ENCODE assay signal across 25 cellular contexts in genomic region chr4:18480928-18481327, GRCh38.
A peak's percentile ranks its signal among the peaks of the same experiment; 100 is the strongest.
DNase-seq lines count a peak whose midpoint lies in the region; ATAC-seq and TF ChIP-seq lines count a peak whose summit lies in the region.
"Had no signal": no experiment of that assay in that cellular context is flagged by ENCODE, and none has a peak within 500 bp of the region (broad histone marks: within the 10 kb centered on the region; RNA-seq: fewer than 3 reads in every experiment).

No MANE protein-coding gene starts in this region.

- no peaks in the 10 kb centered on the region for H3K27me3 Mint-ChIP-seq in activated CD4-positive, alpha-beta memory T cell treated with anti-CD3 and anti-CD28 coated beads, Interleukin-2, amount 10 ng/mL, durations not matched to agents 7 days and 5 days
- H3K27me3 Mint-ChIP-seq: B cell had no signal

- H3K36me3 Mint-ChIP-seq in activated CD4-positive, alpha-beta memory T cell treated with anti-CD3 and anti-CD28 coated beads, Interleukin-2, amount 10 ng/mL, durations not matched to agents 7 days and 5 days (ENCODE audit: low read depth) = no peaks in the 10 kb centered on the region
- H3K36me3 Mint-ChIP-seq: CD8-positive, alpha-beta T cell had no signal

- no peak for TF ChIP-seq CTCF in foreskin fibroblast (IDR thresholded peaks at IDR 0.05; ENCODE audit: low read depth, low read length)

- peak in 2 of 3 experiments; percentile 43 to 79 for DNase-seq in NCI-H1417 (lab: John Stamatoyannopoulos, UW)
- DNase-seq in NCI-H748 (lab: John Stamatoyannopoulos, UW; ENCODE audit: unreplicated experiment) = peak; percentile 50
- DNase-seq in foreskin fibroblast = no peak
- no peak for DNase-seq in ureter (ENCODE audit: low spot score)
- DNase-seq in activated CD4-positive, alpha-beta memory T cell treated with anti-CD3 and anti-CD28 coated beads, Interleukin-2, amount 10 ng/mL, durations not matched to agents 7 days and 5 days = no peak
- DNase-seq: Calu3; CD8-positive, alpha-beta T cell; DMS153; GOT3; HFFc6; IMR-90; KG1; MG63; NCI-H1436 treated with DMSO at 0.1 percent for 48 hours; NCI-H2029; NCI-H446; NCI-H524 treated with DMSO at 0.1 percent for 48 hours; PC-3; SK-N-SH; SW 1271 had no signal

- ATAC-seq in GM21717 (IDR thresholded peaks at IDR 0.05; ENCODE audit: unreplicated experiment) = no peak
- ATAC-seq: CD8-positive, alpha-beta T cell; PC-3 had no signal

- no peak overlapping the region for H3K4me3 Mint-ChIP-seq in activated CD4-positive, alpha-beta memory T cell treated with anti-CD3 and anti-CD28 coated beads, Interleukin-2, amount 10 ng/mL, durations not matched to agents 7 days and 5 days
- H3K4me3 Mint-ChIP-seq: B cell; CD8-positive, alpha-beta T cell; HFFc6; T-helper 1 cell treated with Interleukin-12 subunit alpha and Interleukin-12 subunit beta and Interleukin-4 antibody, amounts not matched to agents 30 μg/mL and 1 μg/mL, for 36 hours had no signal

- H3K4me1 Mint-ChIP-seq in activated CD4-positive, alpha-beta memory T cell treated with anti-CD3 and anti-CD28 coated beads, Interleukin-2, amount 10 ng/mL, durations not matched to agents 7 days and 5 days = no peaks in the 10 kb centered on the region
- H3K4me1 Mint-ChIP-seq: B cell had no signal

- CTCF ChIA-PET in activated CD4-positive, alpha-beta memory T cell treated with anti-CD3 and anti-CD28 coated beads, Interleukin-2, amount 10 ng/mL, durations not matched to agents 7 days and 5 days (lab: Charles Lee) = no interaction called here

- H3K4me3 ChIP-seq in endocrine pancreas (ENCODE audit: control insufficient read depth, insufficient read depth, low read length) (peak overlapping the region; percentile 47), foreskin fibroblast (ENCODE audit: low read depth in 1 of 2, low read length in 2 of 2) (no peak overlapping the region)
- H3K4me3 ChIP-seq: HAP-1, MG63 had no signal

- POLR2A ChIA-PET in activated CD4-positive, alpha-beta memory T cell treated with anti-CD3 and anti-CD28 coated beads, Interleukin-2, amount 10 ng/mL, durations not matched to agents 7 days and 5 days (lab: Charles Lee) = no interaction called here

- no peak overlapping the region for H3K9ac ChIP-seq in endocrine pancreas (ENCODE audit: control insufficient read depth, insufficient read depth, low read length)
- H3K9ac ChIP-seq: SK-N-SH had no signal

- H3K27me3 ChIP-seq in endocrine pancreas (ENCODE audit: control insufficient read depth, insufficient read depth, low read length) = no peaks in the 10 kb centered on the region
- H3K27me3 ChIP-seq: MG63 had no signal

- peaks cover 26% of the 10 kb centered on the region for H3K4me1 ChIP-seq in endocrine pancreas (ENCODE audit: control insufficient read depth, insufficient read depth, low read length)
- H3K4me1 ChIP-seq: HAP-1 had no signal

- no peaks in the 10 kb centered on the region for H3K9me3 ChIP-seq in endocrine pancreas (ENCODE audit: control insufficient read depth, low read length)
- H3K9me3 ChIP-seq: MG63 had no signal

- H3K27ac Mint-ChIP-seq in activated CD4-positive, alpha-beta memory T cell treated with anti-CD3 and anti-CD28 coated beads, Interleukin-2, amount 10 ng/mL, durations not matched to agents 7 days and 5 days = no peak overlapping the region
- H3K27ac Mint-ChIP-seq: B cell; CD8-positive, alpha-beta T cell; HFFc6; T-helper 1 cell treated with Interleukin-12 subunit alpha and Interleukin-12 subunit beta and Interleukin-4 antibody, amounts not matched to agents 30 μg/mL and 1 μg/mL, for 36 hours had no signal

- no peaks in the 10 kb centered on the region for H3K36me3 ChIP-seq in endocrine pancreas (ENCODE audit: control insufficient read depth, insufficient read depth, low read length)
- H3K36me3 ChIP-seq: HAP-1, MG63 had no signal

- peaks cover 12% of the 10 kb centered on the region for H3K9me3 Mint-ChIP-seq in activated CD4-positive, alpha-beta memory T cell treated with anti-CD3 and anti-CD28 coated beads, Interleukin-2, amount 10 ng/mL, durations not matched to agents 7 days and 5 days

Comparison
In these comparisons a context has a peak if more than half of its experiments do, and no peak if none do; other contexts are left out.
1. DNase-seq: peak in NCI-H1417 (2 of 3) and NCI-H748 (single experiment); none in foreskin fibroblast (0 of 2), ureter (single experiment) and activated CD4-positive, alpha-beta memory T cell treated with anti-CD3 and anti-CD28 coated beads, Interleukin-2, amount 10 ng/mL, durations not matched to agents 7 days and 5 days (single experiment).